In genomic region chr1:7247683-7248401, GRCh38 we compare ENCODE assay signal across 22 cellular contexts.
DNase-seq lines count a peak whose midpoint lies in the region; ATAC-seq and TF ChIP-seq lines count a peak whose summit lies in the region.
"Had no signal": no experiment of that assay in that cellular context is flagged by ENCODE, and none has a peak within 500 bp of the region (broad histone marks: within the 10 kb centered on the region; RNA-seq: fewer than 3 reads in every experiment).

No MANE protein-coding gene starts in this region.

- H3K4me3 ChIP-seq in lower lobe of right lung (no peak overlapping the region), right atrium auricular region (no peak overlapping the region)
- H3K4me3 ChIP-seq: esophagus squamous epithelium, neural progenitor cell had no signal

- no peaks in the 10 kb centered on the region for H3K27me3 ChIP-seq in lower lobe of right lung (ENCODE audit: low read depth)
- no peaks in the 10 kb centered on the region for H3K27me3 ChIP-seq in right atrium auricular region
- H3K27me3 ChIP-seq: BE2C, neural progenitor cell had no signal

- DNase-seq in NCI-H1105 treated with DMSO at 0.1 percent for 48 hours (lab: John Stamatoyannopoulos, UW) (peak; percentile 31), NCI-H1105 (lab: John Stamatoyannopoulos, UW) (no peak), NCI-H748 (lab: John Stamatoyannopoulos, UW; ENCODE audit: unreplicated experiment) (peak; percentile 90), head of caudate nucleus (peak in 24 of 42 donors; percentile 8 to 71 (median 34)), retina (peak; percentile 81), AG20443 (ENCODE audit: low spot score) (no peak), lower lobe of right lung (no peak), right atrium auricular region (ENCODE audit: low spot score) (no peak)
- DNase-seq: activated CD4-positive, CD25-positive, alpha-beta regulatory T cell treated with anti-CD3 and anti-CD28 coated beads, Interleukin-2, amount 50 U/mL, for 72 hours; activated CD8-positive, alpha-beta memory T cell treated with anti-CD3 and anti-CD28 coated beads for 24 hours; BE2C; Caco-2; effector CD8-positive, alpha-beta T cell; esophagus squamous epithelium; left colon; NCI-H1436; stimulated activated CD4-positive, alpha-beta T cell treated with anti-CD3 and anti-CD28 coated beads, Interleukin-4, amount 100 ng/mL, for 4 hours; stimulated activated naive CD8-positive, alpha-beta T cell treated with anti-CD3 and anti-CD28 coated beads, Interleukin-15, amount 100 ng/mL, for 72 hours; trophoblast cell had no signal

- no peaks in the 10 kb centered on the region for H3K9me3 ChIP-seq in lower lobe of right lung
- H3K9me3 ChIP-seq in right atrium auricular region, result no peaks in the 10 kb centered on the region
- H3K9me3 ChIP-seq: BE2C, Caco-2, esophagus squamous epithelium had no signal

- no peak for TF ChIP-seq CTCF in lower lobe of right lung (IDR thresholded peaks at IDR 0.05)
- TF ChIP-seq CTCF in right atrium auricular region (IDR thresholded peaks at IDR 0.05), result no peak

- no peak overlapping the region for H3K27ac ChIP-seq in lower lobe of right lung
- no peak overlapping the region for H3K27ac ChIP-seq in right atrium auricular region
- H3K27ac ChIP-seq: 22Rv1, esophagus squamous epithelium, neural progenitor cell had no signal

- H3K4me1 ChIP-seq in lower lobe of right lung, result no peaks in the 10 kb centered on the region
- no peaks in the 10 kb centered on the region for H3K4me1 ChIP-seq in right atrium auricular region
- H3K4me1 ChIP-seq: BE2C, Caco-2, esophagus squamous epithelium had no signal

- no peak for ATAC-seq in lower lobe of right lung
- ATAC-seq: HCT116; left colon; stimulated activated naive CD8-positive, alpha-beta T cell treated with anti-CD3 and anti-CD28 coated beads, Interleukin-15, amount 100 ng/mL, for 72 hours had no signal

- intact Hi-C loops in head of caudate nucleus (cut with DNase I) (no loop called here), lower lobe of right lung (cut with DNase I) (no loop called here)

- H3K36me3 ChIP-seq in lower lobe of right lung, result no peaks in the 10 kb centered on the region
- no peaks in the 10 kb centered on the region for H3K36me3 ChIP-seq in right atrium auricular region
- H3K36me3 ChIP-seq: BE2C, esophagus squamous epithelium, neural progenitor cell had no signal

Comparison
In these comparisons a context has a peak if more than half of its experiments do, and no peak if none do; other contexts are left out.
1. DNase-seq: peak in NCI-H1105 treated with DMSO at 0.1 percent for 48 hours (single experiment), NCI-H748 (single experiment), head of caudate nucleus (24 of 42) and retina (single experiment); none in NCI-H1105 (single experiment), AG20443 (single experiment), lower lobe of right lung (single experiment) and right atrium auricular region (single experiment).